14 cellular contexts compared by ENCODE assay signal in the genomic region with DNA sequence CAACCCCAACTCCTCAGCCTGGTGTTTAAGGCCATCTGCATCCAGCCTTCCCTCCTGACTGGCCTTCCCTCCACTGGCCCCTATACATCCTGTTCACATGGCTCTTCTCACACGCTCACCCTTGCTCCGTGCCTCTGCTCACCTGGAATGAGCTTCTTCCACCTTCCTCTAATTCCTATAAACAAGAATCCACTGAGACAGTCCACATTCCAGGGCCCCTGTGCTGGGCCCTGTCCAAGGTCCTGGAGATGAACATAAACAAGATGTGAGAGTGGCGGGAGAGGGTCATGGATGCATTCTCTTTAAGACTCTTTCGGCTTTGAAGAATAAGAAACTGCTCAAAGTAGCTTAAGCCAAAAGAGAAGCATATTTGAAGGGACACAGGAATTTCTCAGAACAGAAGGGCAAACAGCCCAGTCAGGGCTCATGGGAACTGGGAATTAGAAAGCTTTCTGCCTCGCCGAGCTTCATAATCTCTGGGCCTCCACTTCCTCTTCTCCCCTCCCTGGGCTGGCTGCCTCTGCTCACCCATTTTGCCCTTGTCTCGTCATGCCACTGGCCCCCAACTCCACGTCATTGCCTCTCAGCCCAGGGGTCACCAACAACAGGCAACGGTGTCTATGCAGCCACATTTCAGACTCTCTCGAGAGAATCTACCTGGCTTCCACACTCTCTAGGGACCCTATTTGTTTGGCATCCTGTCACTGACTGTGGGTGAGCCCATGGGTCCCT. TPM values are rescaled to one million over a fixed set of nuclear protein-coding genes. Genes with fewer than 3 reads are reported as not detected.
DNase-seq lines count a peak whose midpoint lies in the region; ATAC-seq and TF ChIP-seq lines count a peak whose summit lies in the region.
"Had no signal": no experiment of that assay in that cellular context is flagged by ENCODE, and none has a peak within 500 bp of the region (broad histone marks: within the 10 kb centered on the region; RNA-seq: fewer than 3 reads in every experiment).

No MANE protein-coding gene starts in this region.

- H3K4me3 Mint-ChIP-seq in GM23338 (no peak overlapping the region), endothelial cell (ENCODE audit: unreplicated experiment) (no peak overlapping the region), neural progenitor cell (no peak overlapping the region)
- H3K4me3 Mint-ChIP-seq: activated CD8-positive, alpha-beta memory T cell treated with anti-CD3 and anti-CD28 coated beads, Interleukin-2, amount 10 ng/mL, durations not matched to agents 7 days and 5 days; central memory CD8-positive, alpha-beta T cell had no signal

- H3K9me3 Mint-ChIP-seq in GM23338 (0 out of 3 replicates have a peak, but pooled peaks cover 5% of the 10 kb centered on the region), endothelial cell (ENCODE audit: unreplicated experiment) (no peaks in the 10 kb centered on the region), neural progenitor cell (no peaks in the 10 kb centered on the region)
- H3K9me3 Mint-ChIP-seq: central memory CD8-positive, alpha-beta T cell had no signal

- H3K4me2 ChIP-seq in GM23338 (no peak overlapping the region), PC-3 (ENCODE audit: low read length) (no peak overlapping the region), neural progenitor cell (no peak overlapping the region)

- no peak overlapping the region for H3K27ac ChIP-seq in GM23338 (ENCODE audit: low read depth)
- no peak overlapping the region for H3K27ac ChIP-seq in PC-3 (ENCODE audit: low read length)
- H3K27ac ChIP-seq in neural progenitor cell = no peak overlapping the region

- H3K9ac ChIP-seq in PC-3 (ENCODE audit: low read length) (no peak overlapping the region), neural progenitor cell (no peak overlapping the region)

- H3K27me3 ChIP-seq in GM23338 (ENCODE audit: insufficient read depth) = no peaks in the 10 kb centered on the region
- peaks cover 30% of the 10 kb centered on the region for H3K27me3 ChIP-seq in PC-3 (ENCODE audit: low read length)
- no peaks in the 10 kb centered on the region for H3K27me3 ChIP-seq in neural progenitor cell

- no peak overlapping the region for H3K27ac Mint-ChIP-seq in GM23338
- no peak overlapping the region for H3K27ac Mint-ChIP-seq in endothelial cell (ENCODE audit: unreplicated experiment)
- H3K27ac Mint-ChIP-seq in neural progenitor cell = no peak overlapping the region
- H3K27ac Mint-ChIP-seq: activated CD8-positive, alpha-beta memory T cell treated with anti-CD3 and anti-CD28 coated beads, Interleukin-2, amount 10 ng/mL, durations not matched to agents 7 days and 5 days had no signal

- peak; percentile 92 for ATAC-seq in GM23338
- peak; percentile 48; the same call in 1 of the 2 replicates for ATAC-seq in PC-3
- ATAC-seq: activated CD8-positive, alpha-beta memory T cell treated with anti-CD3 and anti-CD28 coated beads, Interleukin-2, amount 10 ng/mL, durations not matched to agents 7 days and 5 days had no signal

- H3K4me3 ChIP-seq in GM23338 = no peak overlapping the region
- H3K4me3 ChIP-seq in PC-3 (ENCODE audit: low read length) = no peak overlapping the region
- no peak overlapping the region for H3K4me3 ChIP-seq in neural progenitor cell

- BruUV-seq in PC-3 (replicated peaks; lab: Mats Ljungman, UMichigan) = no TSS peak

- H3K36me3 Mint-ChIP-seq in GM23338 (ENCODE audit: low read depth) = no peaks in the 10 kb centered on the region
- H3K36me3 Mint-ChIP-seq in endothelial cell (ENCODE audit: low read depth, unreplicated experiment) = no peaks in the 10 kb centered on the region
- H3K36me3 Mint-ChIP-seq in neural progenitor cell = no peaks in the 10 kb centered on the region
- H3K36me3 Mint-ChIP-seq: activated CD8-positive, alpha-beta memory T cell treated with anti-CD3 and anti-CD28 coated beads, Interleukin-2, amount 10 ng/mL, durations not matched to agents 7 days and 5 days had no signal

- CTCF ChIA-PET in PC-3 (lab: Charles Lee) = interaction anchor here (1.3 kb wide), 1 partner anchor 218 kb away, joined by 3 read pairs; no protein-coding TSS in a partner anchor

- H3K9me2 ChIP-seq in GM23338 (ENCODE audit: insufficient read depth) (no peaks in the 10 kb centered on the region), PC-3 (replicated peaks; ENCODE audit: low read length) (no peaks in the 10 kb centered on the region)

- H3K9me3 ChIP-seq in PC-3 (ENCODE audit: low read length) (no peaks in the 10 kb centered on the region), neural progenitor cell (ENCODE audit: low read depth) (no peaks in the 10 kb centered on the region)

- H4K20me1 ChIP-seq in GM23338 (replicated peaks; ENCODE audit: insufficient read depth) (no peaks in the 10 kb centered on the region), PC-3 (ENCODE audit: low read length) (no peaks in the 10 kb centered on the region), neural progenitor cell (ENCODE audit: low read depth) (peaks cover 3% of the 10 kb centered on the region)

- POLR2A ChIA-PET in PC-3 (lab: Charles Lee; ENCODE audit: unreplicated experiment) = no interaction called here

- H3F3A ChIP-seq in GM23338 (replicated peaks; ENCODE audit: low read depth) = no peaks in the 10 kb centered on the region
- H3F3A ChIP-seq in PC-3 (ENCODE audit: low read length, unreplicated experiment) = no peaks in the 10 kb centered on the region
- no peaks in the 10 kb centered on the region for H3F3A ChIP-seq in neural progenitor cell (ENCODE audit: low read depth)

- TF ChIP-seq CTCF in GM23338 (conservative IDR thresholded peaks at IDR 0.05; ENCODE audit: low read depth in 2 of 2) (no peak), PC-3 (conservative IDR thresholded peaks at IDR 0.05; ENCODE audit: low read depth, low read length) (no peak), endothelial cell (IDR thresholded peaks at IDR 0.05; ENCODE audit: unreplicated experiment) (no peak), neural progenitor cell (IDR thresholded peaks at IDR 0.05) (no peak)

- peak; percentile 80 for DNase-seq in GM23338 (ENCODE audit: low spot score)
- DNase-seq in PC-3 = peak; percentile 70
- DNase-seq in endothelial cell (ENCODE audit: low spot score) = peak; percentile 66
- DNase-seq in neural progenitor cell (ENCODE audit: low spot score) = peak; percentile 86
- no peak for DNase-seq in NCI-H524 (lab: John Stamatoyannopoulos, UW)
- DNase-seq in midbrain (lab: John Stamatoyannopoulos, UW) = no peak
- no peak for DNase-seq in stimulated activated CD4-positive, alpha-beta T cell treated with anti-CD3 and anti-CD28 coated beads, Interleukin-15, amount 100 ng/mL, for 24 hours
- DNase-seq: activated CD8-positive, alpha-beta memory T cell treated with anti-CD3 and anti-CD28 coated beads, Interleukin-2, amount 10 ng/mL, durations not matched to agents 7 days and 5 days; hypothalamus; NCI-H2081; SW 1271 had no signal

- intact Hi-C loops in PC-3 (cut with micrococcal nuclease) = no loop called here

- H2AFZ ChIP-seq in GM23338 = no peak overlapping the region
- no peak overlapping the region for H2AFZ ChIP-seq in PC-3 (ENCODE audit: low read length)
- H2AFZ ChIP-seq in neural progenitor cell (replicated peaks) = no peak overlapping the region

- H3K4me1 ChIP-seq in GM23338 (ENCODE audit: insufficient read depth) = no peaks in the 10 kb centered on the region
- H3K4me1 ChIP-seq in PC-3 (ENCODE audit: insufficient read depth, low read length) = no peaks in the 10 kb centered on the region
- H3K4me1 ChIP-seq in neural progenitor cell = no peaks in the 10 kb centered on the region

- no peaks in the 10 kb centered on the region for H3K79me2 ChIP-seq in GM23338 (replicated peaks; ENCODE audit: insufficient read depth)
- H3K79me2 ChIP-seq in PC-3 (ENCODE audit: low read length) = no peaks in the 10 kb centered on the region
- H3K79me2 ChIP-seq in neural progenitor cell (ENCODE audit: low read depth) = no peaks in the 10 kb centered on the region

- H3K27me3 Mint-ChIP-seq in GM23338 (ENCODE audit: insufficient read depth, low read depth, poor library complexity) = peaks cover 7% of the 10 kb centered on the region
- H3K27me3 Mint-ChIP-seq in endothelial cell (ENCODE audit: unreplicated experiment) = peaks cover 2% of the 10 kb centered on the region
- peaks cover 13% of the 10 kb centered on the region for H3K27me3 Mint-ChIP-seq in neural progenitor cell (ENCODE audit: insufficient read depth, low read depth)

- H3K36me3 ChIP-seq in GM23338 (ENCODE audit: insufficient read depth) = no peaks in the 10 kb centered on the region
- H3K36me3 ChIP-seq in PC-3 (ENCODE audit: low read depth, low read length) = no peaks in the 10 kb centered on the region
- no peaks in the 10 kb centered on the region for H3K36me3 ChIP-seq in neural progenitor cell

- H3K4me1 Mint-ChIP-seq in GM23338 (peaks cover 2% of the 10 kb centered on the region; the same call in 1 of the 3 replicates), endothelial cell (ENCODE audit: unreplicated experiment) (no peaks in the 10 kb centered on the region), neural progenitor cell (no peaks in the 10 kb centered on the region)
- H3K4me1 Mint-ChIP-seq: central memory CD8-positive, alpha-beta T cell had no signal

TF ChIP-seq in GM23338, 12 proteins besides CTCF, POLR2A, EP300 and RAD21 (continues in another document):
- TF ChIP-seq STAT1 (IDR thresholded peaks at IDR 0.05; ENCODE audit: unreplicated experiment) = no peak

RNA-seq across cellular contexts. Expression of a gene that starts 13.5 kb away (rescaled TPM):
- total RNA-seq in GM23338 (2014; rRNA removed; shearing (Covaris generic)) = 0.14 TPM in 1 of 2 replicates, not detected in the other
- not detected in 2 replicates for polyA plus RNA-seq in GM23338 (2016; fragmentation: Nextera tagmentation; extraction: Ambion mirVana)
- total RNA-seq in PC-3 (2014; rRNA removed) (not detected in 2 replicates), endothelial cell (ENCODE audit: unreplicated experiment) (not detected), neural progenitor cell (ENCODE audit: low replicate concordance) (not detected in 2 replicates)
- total RNA-seq: activated CD8-positive, alpha-beta memory T cell treated with anti-CD3 and anti-CD28 coated beads, Interleukin-2, amount 10 ng/mL, durations not matched to agents 7 days and 5 days; Daoy; osteocyte had no signal

RNA-seq across cellular contexts. Expression of a gene that starts 36.2 kb away (rescaled TPM):
- 1.1 and 1.7 TPM in 2 replicates for total RNA-seq in GM23338 (2014; rRNA removed; shearing (Covaris generic))
- polyA plus RNA-seq in GM23338 (2016; fragmentation: Nextera tagmentation; extraction: Ambion mirVana) = 2.1 and 2.8 TPM in 2 replicates
- total RNA-seq in PC-3 (2014; rRNA removed) (2.7 and 3.6 TPM in 2 replicates), endothelial cell (ENCODE audit: unreplicated experiment) (0.28 TPM), neural progenitor cell (ENCODE audit: low replicate concordance) (1.4 and 2.4 TPM in 2 replicates)

Comparison
In these comparisons a context has a peak if more than half of its experiments do, and no peak if none do; other contexts are left out.
1. DNase-seq: peak in GM23338 (single experiment), PC-3 (single experiment), endothelial cell (single experiment) and neural progenitor cell (single experiment); none in NCI-H524 (0 of 2), midbrain (single experiment) and stimulated activated CD4-positive, alpha-beta T cell treated with anti-CD3 and anti-CD28 coated beads, Interleukin-15, amount 100 ng/mL, for 24 hours (single experiment).